Comparison of ENCODE assay signal across 24 cellular contexts in genomic region chr4:7425591-7426468, GRCh38. TPM values are rescaled to one million over a fixed set of nuclear protein-coding genes. Genes with fewer than 3 reads are reported as not detected.
A peak's percentile ranks its signal among the peaks of the same experiment; 100 is the strongest.
DNase-seq lines count a peak whose midpoint lies in the region; ATAC-seq, FAIRE-seq and TF ChIP-seq lines count a peak whose summit lies in the region.
"Had no signal": no experiment of that assay in that cellular context is flagged by ENCODE, and none has a peak within 500 bp of the region (broad histone marks: within the 10 kb centered on the region; RNA-seq: fewer than 3 reads in every experiment).

No MANE protein-coding gene starts in this region.

- H3K36me3 Mint-ChIP-seq in neural progenitor cell (no peaks in the 10 kb centered on the region), HFFc6 (ENCODE audit: low read depth) (no peaks in the 10 kb centered on the region)

- H2BK120ac ChIP-seq in H1 (replicated peaks; ENCODE audit: low read depth, low read length) = no peak overlapping the region

- ATAC-seq in Right ventricle myocardium superior (ENCODE audit: poor library complexity) = no peak
- no peak for ATAC-seq in left cardiac atrium
- ATAC-seq: body of pancreas; HCT116; mucosa of descending colon; stimulated activated naive CD8-positive, alpha-beta T cell treated with anti-CD3 and anti-CD28 coated beads, Interleukin-15, amount 100 ng/mL, for 72 hours had no signal

- H3K9me3 Mint-ChIP-seq in neural progenitor cell (no peaks in the 10 kb centered on the region), HFFc6 (no peaks in the 10 kb centered on the region)
- H3K9me3 Mint-ChIP-seq: activated naive CD4-positive, alpha-beta T cell treated with anti-CD3 and anti-CD28 coated beads for 36 hours; stimulated activated naive CD8-positive, alpha-beta T cell treated with anti-CD3 and anti-CD28 coated beads, Interleukin-15, amount 100 ng/mL, for 72 hours; T-helper 1 cell treated with Interleukin-12 subunit alpha and Interleukin-12 subunit beta and Interleukin-4 antibody, amounts not matched to agents 30 μg/mL and 1 μg/mL, for 36 hours had no signal

- H3K27me3 ChIP-seq in H1 (replicated peaks in 1 of 4; ENCODE audit: control insufficient read depth in 3 of 4, extremely low read depth in 1 of 4, insufficient read depth in 3 of 4, low read length in 3 of 4) (no peaks in the 10 kb centered on the region; a peak in 1 of 7 replicates), neural progenitor cell (no peaks in the 10 kb centered on the region)
- H3K27me3 ChIP-seq: body of pancreas, vagina had no signal

- 90% methylated on average over 23 of the region's 28 CpGs; no CpG with 5 or more reads in 1 of the 2 experiments for WGBS in H1 (ENCODE audit: extremely low coverage in 1 of 2, insufficient coverage in 1 of 2, insufficient read length in 1 of 2, insufficient replicate concordance in 2 of 2, low coverage in 1 of 2, low lambda C conversion rate in 2 of 2, missing lambda C conversion rate in 1 of 2), 2 experiments

- no peak overlapping the region for H3K4ac ChIP-seq in H1 (replicated peaks; ENCODE audit: insufficient read length, low read depth, low read length)

- intact Hi-C loops in Right ventricle myocardium superior (cut with DNase I) (no loop called here), left cardiac atrium (cut with DNase I) (no loop called here)

- no peak overlapping the region for H2BK5ac ChIP-seq in H1 (ENCODE audit: low read depth, low read length)

- H3K27me3 Mint-ChIP-seq in neural progenitor cell (ENCODE audit: insufficient read depth, low read depth) (peaks cover 7% of the 10 kb centered on the region), HFFc6 (ENCODE audit: insufficient read depth) (peaks cover 44% of the 10 kb centered on the region)
- H3K27me3 Mint-ChIP-seq: stimulated activated naive CD8-positive, alpha-beta T cell treated with anti-CD3 and anti-CD28 coated beads, Interleukin-15, amount 100 ng/mL, for 72 hours had no signal

- H4K8ac ChIP-seq in H1 (ENCODE audit: extremely low read depth, insufficient read depth, low read length) = no peak overlapping the region

- FAIRE-seq in H1 (lab: Jason Lieb, UNC) = no peak

- H3K4me3 ChIP-seq in H1 (ENCODE audit: extremely low read depth in 1 of 4, insufficient read depth in 2 of 4, low read depth in 3 of 4, low read length in 4 of 4) (no peak overlapping the region), neural progenitor cell (no peak overlapping the region)
- H3K4me3 ChIP-seq: body of pancreas, mucosa of descending colon, vagina had no signal

- H2BK12ac ChIP-seq in H1 (ENCODE audit: low read depth, low read length) = no peak overlapping the region

- H3K23ac ChIP-seq in H1 (ENCODE audit: insufficient read length) = no peak overlapping the region

- H3K27ac ChIP-seq in H1 (ENCODE audit: low read depth, low read length) = no peak overlapping the region
- no peak overlapping the region for H3K27ac ChIP-seq in neural progenitor cell
- H3K27ac ChIP-seq: body of pancreas, KMS-11, vagina had no signal

- no peaks in the 10 kb centered on the region for H3F3A ChIP-seq in neural progenitor cell (ENCODE audit: low read depth)

- no peak for TF ChIP-seq POLR2A in H1 (IDR thresholded peaks at IDR 0.05; ENCODE audit: control extremely low read depth in 1 of 2, low read depth in 2 of 2, low read length in 2 of 2)

- H3K4me2 ChIP-seq in H1 (ENCODE audit: insufficient read depth in 1 of 2, low read depth in 2 of 2, low read length in 2 of 2) (no peak overlapping the region), neural progenitor cell (no peak overlapping the region)
- H3K4me2 ChIP-seq: KMS-11 had no signal

- no peak overlapping the region for H4K91ac ChIP-seq in H1 (replicated peaks; ENCODE audit: insufficient read length, low read length)

- H2BK20ac ChIP-seq in H1 (ENCODE audit: low read length) = no peak overlapping the region

- H3K9me3 ChIP-seq in H1 (ENCODE audit: insufficient read depth in 2 of 2, low read depth in 1 of 2, low read length in 1 of 2) (no peaks in the 10 kb centered on the region), neural progenitor cell (ENCODE audit: low read depth) (no peaks in the 10 kb centered on the region)
- H3K9me3 ChIP-seq: body of pancreas, Caco-2, mucosa of descending colon, vagina had no signal

- no peak overlapping the region for H3K14ac ChIP-seq in H1 (ENCODE audit: insufficient read length)

- DNase-seq in Right ventricle myocardium superior (peak; percentile 21), left cardiac atrium (no peak), H1 (ENCODE audit: low read depth in 1 of 2, low spot score in 2 of 2) (peak in 1 of 2 experiments; percentile 28), neural progenitor cell (ENCODE audit: low spot score) (no peak), HFFc6 (no peak), NCI-H2029 treated with DMSO at 0.1 percent for 48 hours (lab: John Stamatoyannopoulos, UW) (no peak), NCI-H2107 (lab: John Stamatoyannopoulos, UW) (no peak)
- DNase-seq: activated naive CD4-positive, alpha-beta T cell treated with anti-CD3 and anti-CD28 coated beads for 36 hours; AML-193; cortex of kidney; hippocampal formation; kidney glomerular epithelial cell; NCI-H1048; NCI-H2081; NCI-H524; occipital lobe had no signal

- H3K27ac Mint-ChIP-seq in neural progenitor cell = peak overlapping the region; percentile 85
- H3K27ac Mint-ChIP-seq in HFFc6 = no peak overlapping the region
- H3K27ac Mint-ChIP-seq: activated naive CD4-positive, alpha-beta T cell treated with anti-CD3 and anti-CD28 coated beads for 36 hours; T-helper 1 cell treated with Interleukin-12 subunit alpha and Interleukin-12 subunit beta and Interleukin-4 antibody, amounts not matched to agents 30 μg/mL and 1 μg/mL, for 36 hours had no signal

- no peak overlapping the region for H3K56ac ChIP-seq in H1 (replicated peaks; ENCODE audit: insufficient read length, low read depth, low read length)

- no peak overlapping the region for H4K5ac ChIP-seq in H1 (ENCODE audit: insufficient read length, low read depth, low read length)

- H2AK5ac ChIP-seq in H1 (ENCODE audit: low read depth, low read length) = peak overlapping the region; percentile 24; the same call in 1 of the 2 replicates

- peaks cover 0 to 2% of the 10 kb centered on the region in 2 experiments for H4K20me1 ChIP-seq in H1 (replicated peaks in 1 of 2; ENCODE audit: control insufficient read depth in 1 of 2, insufficient read depth in 2 of 2, low read length in 2 of 2)
- peaks cover 14% of the 10 kb centered on the region for H4K20me1 ChIP-seq in neural progenitor cell (ENCODE audit: low read depth)

- no peaks in the 10 kb centered on the region for H3K79me2 ChIP-seq in H1 (ENCODE audit: control insufficient read depth in 1 of 2, insufficient read depth in 2 of 2, low read length in 2 of 2)
- no peaks in the 10 kb centered on the region for H3K79me2 ChIP-seq in neural progenitor cell (ENCODE audit: low read depth)

- peaks cover 37% of the 10 kb centered on the region for H3K4me1 Mint-ChIP-seq in neural progenitor cell
- H3K4me1 Mint-ChIP-seq in HFFc6 (ENCODE audit: low read depth) = no peaks in the 10 kb centered on the region
- H3K4me1 Mint-ChIP-seq: stimulated activated naive CD8-positive, alpha-beta T cell treated with anti-CD3 and anti-CD28 coated beads, Interleukin-15, amount 100 ng/mL, for 72 hours had no signal

- H3K79me1 ChIP-seq in H1 (ENCODE audit: low read depth, low read length) = no peaks in the 10 kb centered on the region

- POLR2A ChIA-PET in H1 (lab: Charles Lee; ENCODE audit: partially characterized antibody) = interaction anchor here (1.0 kb wide), 1 partner anchor 9 kb away, joined by 3 read pairs; the partner anchor contains the start of gene PSAPL1

- TF ChIP-seq EP300 in H1 (IDR thresholded peaks at IDR 0.05; ENCODE audit: borderline replicate concordance in 1 of 2, low read depth in 2 of 2, low read length in 2 of 2) = no peak

- no peak overlapping the region for H3K4me3 Mint-ChIP-seq in neural progenitor cell
- no peak overlapping the region; the same call in 1 of the 2 replicates for H3K4me3 Mint-ChIP-seq in HFFc6
- H3K4me3 Mint-ChIP-seq: activated naive CD4-positive, alpha-beta T cell treated with anti-CD3 and anti-CD28 coated beads for 36 hours; stimulated activated naive CD8-positive, alpha-beta T cell treated with anti-CD3 and anti-CD28 coated beads, Interleukin-15, amount 100 ng/mL, for 72 hours; T-helper 1 cell treated with Interleukin-12 subunit alpha and Interleukin-12 subunit beta and Interleukin-4 antibody, amounts not matched to agents 30 μg/mL and 1 μg/mL, for 36 hours had no signal

- H2AFZ ChIP-seq in H1 (ENCODE audit: low read length) (no peak overlapping the region), neural progenitor cell (replicated peaks) (no peak overlapping the region)

- no peak overlapping the region for H3K18ac ChIP-seq in H1 (ENCODE audit: extremely low read depth, low read length)

- no peaks in the 10 kb centered on the region for H3K36me3 ChIP-seq in H1 (ENCODE audit: control insufficient read depth in 2 of 4, insufficient read depth in 4 of 4, low read length in 3 of 4)
- H3K36me3 ChIP-seq in neural progenitor cell = no peaks in the 10 kb centered on the region
- H3K36me3 ChIP-seq: vagina had no signal

- H3K9ac ChIP-seq in H1 (replicated peaks in 1 of 4; ENCODE audit: extremely low read depth in 1 of 4, low read depth in 3 of 4, low read length in 3 of 4) (no peak overlapping the region), neural progenitor cell (no peak overlapping the region)
- H3K9ac ChIP-seq: KMS-11 had no signal

- no peak overlapping the region for H2BK15ac ChIP-seq in H1 (ENCODE audit: low read length)

- TF ChIP-seq RAD21 in H1 (IDR thresholded peaks at IDR 0.05 in 1 of 2, conservative IDR thresholded peaks at IDR 0.05 in 1 of 2; ENCODE audit: low read depth in 2 of 2, low read length in 2 of 2) = no peak

- TF ChIP-seq CTCF in H1 (IDR thresholded peaks at IDR 0.05; ENCODE audit: control extremely low read depth in 1 of 3, insufficient read depth in 1 of 3, low read depth in 1 of 3, low read length in 3 of 3) (no peak), neural progenitor cell (IDR thresholded peaks at IDR 0.05) (no peak), HFFc6 (IDR thresholded peaks at IDR 0.05) (no peak)

- H3K4me1 ChIP-seq in H1 (replicated peaks in 1 of 4; ENCODE audit: control insufficient read depth in 3 of 4, insufficient read depth in 4 of 4, low read length in 3 of 4) = peaks cover 0 to 25% (median 10%) of the 10 kb centered on the region in 4 experiments; a peak in 4 of 7 replicates
- H3K4me1 ChIP-seq in neural progenitor cell = peaks cover 32% of the 10 kb centered on the region
- H3K4me1 ChIP-seq: body of pancreas, vagina had no signal

- H3K23me2 ChIP-seq in H1 (ENCODE audit: low read depth, low read length) = no peaks in the 10 kb centered on the region

- CTCF ChIA-PET in H1 (lab: Charles Lee; ENCODE audit: partially characterized antibody) = interaction anchor here (1.0 to 1.3 kb wide), 2 partner anchors 37 to 90 kb away, joined by 3 to 6 read pairs; no protein-coding TSS in a partner anchor

RNA-seq across cellular contexts. Expression of gene PSAPL1, which starts 8.9 kb away (rescaled TPM):
- total RNA-seq in Right ventricle myocardium superior (not detected), left cardiac atrium (not detected), neural progenitor cell (ENCODE audit: low replicate concordance) (0.06 TPM in 1 of 2 replicates, not detected in the other)
- total RNA-seq in H1 (2021; fragmentation: NEBNext Ultra II Directional; extraction: Animal tissue kit (Norgen Biotek cat#: 25700)) = not detected in 2 replicates
- polyA plus RNA-seq in H1 (2011; rRNA removed) = 0.03 TPM in 2 replicates
- 0.03 TPM for polyA plus RNA-seq in H1 (2011; cell fraction: cytosol; rRNA removed)
- polyA plus RNA-seq in H1 (2011; cell fraction: nucleus; rRNA removed) = 0.09 TPM
- polyA plus RNA-seq in H1 (2012, experiment 1 of 2) = 0.03 TPM in 1 of 4 replicates, not detected in the others
- not detected for polyA plus RNA-seq in H1 (2012, experiment 2 of 2)
- 0.02 TPM for polyA plus RNA-seq in H1 (2013, experiment 1 of 2)
- 0.04 TPM for polyA plus RNA-seq in H1 (2013, experiment 2 of 2)
- 0.07 TPM in 1 of 2 replicates, not detected in the other for polyA minus RNA-seq in H1 (2011; rRNA and poly(A)+ RNA removed)
- not detected for polyA minus RNA-seq in H1 (2011; cell fraction: cytosol; rRNA and poly(A)+ RNA removed)
- not detected for polyA minus RNA-seq in H1 (2011; cell fraction: nucleus; rRNA and poly(A)+ RNA removed)
- total RNA-seq in HFFc6 (2021; fragmentation: NEBNext Ultra II Directional; extraction: Animal tissue kit (Norgen Biotek cat#: 25700)) = not detected
- total RNA-seq: activated naive CD4-positive, alpha-beta T cell treated with anti-CD3 and anti-CD28 coated beads for 36 hours; mucosa of descending colon; occipital lobe; vagina had no signal
